ENCODE assay signal across 9 cellular contexts in genomic region chr3:71048948-71049347, GRCh38.
DNase-seq lines count a peak whose midpoint lies in the region; ATAC-seq and TF ChIP-seq lines count a peak whose summit lies in the region.
"Had no signal": no experiment of that assay in that cellular context is flagged by ENCODE, and none has a peak within 500 bp of the region (broad histone marks: within the 10 kb centered on the region; RNA-seq: fewer than 3 reads in every experiment).

No MANE protein-coding gene starts in this region.

- no peak for TF ChIP-seq RAD21 in liver (IDR thresholded peaks at IDR 0.05)

- H3K27ac ChIP-seq in brain microvascular endothelial cell = peak overlapping the region; percentile 93
- no peak overlapping the region for H3K27ac ChIP-seq in liver (ENCODE audit: low read depth in 1 of 2, low read length in 2 of 2)
- H3K27ac ChIP-seq in suprapubic skin = peak overlapping the region; percentile 59

- peak overlapping the region; percentile 43 for H3K27ac Mint-ChIP-seq in activated CD4-positive, alpha-beta T cell treated with anti-CD3 and anti-CD28 coated beads, Interleukin-2, amount 10 ng/mL, durations not matched to agents 24 days and 14 days

- H3K9me3 ChIP-seq in liver (ENCODE audit: control insufficient read depth in 4 of 4, low read length in 3 of 4) (no peaks in the 10 kb centered on the region), suprapubic skin (no peaks in the 10 kb centered on the region)

- no peak overlapping the region for H3K9ac ChIP-seq in liver (ENCODE audit: low read depth in 1 of 2, low read length in 2 of 2)

- TF ChIP-seq CTCF in brain microvascular endothelial cell (IDR thresholded peaks at IDR 0.05; ENCODE audit: low read depth, low read length, missing control alignments) (no peak), liver (IDR thresholded peaks at IDR 0.05; ENCODE audit: low read depth, low read length, missing input control) (no peak), suprapubic skin (IDR thresholded peaks at IDR 0.05) (no peak)

- intact Hi-C loops in activated CD4-positive, alpha-beta T cell treated with anti-CD3 and anti-CD28 coated beads, Interleukin-2, amount 10 ng/mL, durations not matched to agents 24 days and 14 days (cut with micrococcal nuclease) = no loop called here

- H3K27me3 ChIP-seq in brain microvascular endothelial cell (replicated peaks) = no peaks in the 10 kb centered on the region
- no peaks in the 10 kb centered on the region for H3K27me3 ChIP-seq in liver (ENCODE audit: control insufficient read depth in 4 of 4, insufficient read depth in 4 of 4, low read length in 3 of 4)
- no peaks in the 10 kb centered on the region for H3K27me3 ChIP-seq in suprapubic skin

- WGBS in liver = 47% methylated on average over 12 of the region's 12 CpGs
- WGBS in suprapubic skin = 81% methylated on average over 12 of the region's 12 CpGs

- TF ChIP-seq EP300 in suprapubic skin (IDR thresholded peaks at IDR 0.05) = no peak

- peaks cover 90% of the 10 kb centered on the region for H3K36me3 Mint-ChIP-seq in activated CD4-positive, alpha-beta T cell treated with anti-CD3 and anti-CD28 coated beads, Interleukin-2, amount 10 ng/mL, durations not matched to agents 24 days and 14 days (ENCODE audit: low read depth)

- in situ Hi-C loops in brain microvascular endothelial cell (cut with HindIII; ENCODE audit: low pct_ligation_motif_present, low sequenced_read_pairs) = no loop called here

- DNase-seq in activated CD4-positive, alpha-beta T cell treated with anti-CD3 and anti-CD28 coated beads, Interleukin-2, amount 10 ng/mL, durations not matched to agents 24 days and 14 days = no peak
- DNase-seq in activated CD4-positive, alpha-beta T cell treated with anti-CD3 and anti-CD28 coated beads, Interleukin-2, amount 50 U/mL, for 4 hours = no peak
- DNase-seq in brain microvascular endothelial cell (no peak), suprapubic skin (ENCODE audit: low spot score in 2 of 2) (no peak), NCI-H2107 treated with DMSO at 0.1 percent for 48 hours (lab: John Stamatoyannopoulos, UW; ENCODE audit: unreplicated experiment) (no peak)
- DNase-seq: stimulated activated naive CD8-positive, alpha-beta T cell treated with anti-CD3 and anti-CD28 coated beads, Interleukin-15, amount 100 ng/mL, for 72 hours had no signal

- ATAC-seq in GM19023 (IDR thresholded peaks at IDR 0.05; ENCODE audit: unreplicated experiment) = no peak
- ATAC-seq in HG03045 (IDR thresholded peaks at IDR 0.05; ENCODE audit: unreplicated experiment) = no peak

- H3K36me3 ChIP-seq in brain microvascular endothelial cell (replicated peaks) = peaks cover 42% of the 10 kb centered on the region
- H3K36me3 ChIP-seq in liver (ENCODE audit: control insufficient read depth in 4 of 4, insufficient read depth in 3 of 4, low read depth in 1 of 4, low read length in 3 of 4) = peaks cover 1 to 47% (median 24%) of the 10 kb centered on the region in 4 donors
- H3K36me3 ChIP-seq in suprapubic skin = peaks cover 24% of the 10 kb centered on the region

- peaks cover 0 to 3% (median 0%) of the 10 kb centered on the region in 4 donors for H3K4me1 ChIP-seq in liver (ENCODE audit: control insufficient read depth in 4 of 4, insufficient read depth in 4 of 4, low read length in 3 of 4)
- peaks cover 44% of the 10 kb centered on the region for H3K4me1 ChIP-seq in suprapubic skin

- no peak for TF ChIP-seq POLR2A in suprapubic skin (IDR thresholded peaks at IDR 0.05)

- no peak overlapping the region for H3K4me3 ChIP-seq in brain microvascular endothelial cell (ENCODE audit: low read depth, low read length)
- no peak overlapping the region for H3K4me3 ChIP-seq in liver (ENCODE audit: low read depth in 1 of 3, low read length in 3 of 3)
- no peak overlapping the region for H3K4me3 ChIP-seq in suprapubic skin

- no peaks in the 10 kb centered on the region for H3K27me3 Mint-ChIP-seq in activated CD4-positive, alpha-beta T cell treated with anti-CD3 and anti-CD28 coated beads, Interleukin-2, amount 10 ng/mL, durations not matched to agents 24 days and 14 days
- H3K27me3 Mint-ChIP-seq: stimulated activated naive CD8-positive, alpha-beta T cell treated with anti-CD3 and anti-CD28 coated beads, Interleukin-15, amount 100 ng/mL, for 72 hours had no signal

- no peak overlapping the region for H3K4me3 Mint-ChIP-seq in activated CD4-positive, alpha-beta T cell treated with anti-CD3 and anti-CD28 coated beads, Interleukin-2, amount 10 ng/mL, durations not matched to agents 24 days and 14 days

- H3K9me3 Mint-ChIP-seq in activated CD4-positive, alpha-beta T cell treated with anti-CD3 and anti-CD28 coated beads, Interleukin-2, amount 10 ng/mL, durations not matched to agents 24 days and 14 days = peaks cover 5% of the 10 kb centered on the region
- H3K9me3 Mint-ChIP-seq: stimulated activated naive CD8-positive, alpha-beta T cell treated with anti-CD3 and anti-CD28 coated beads, Interleukin-15, amount 100 ng/mL, for 72 hours had no signal

- H3K4me1 Mint-ChIP-seq in activated CD4-positive, alpha-beta T cell treated with anti-CD3 and anti-CD28 coated beads, Interleukin-2, amount 10 ng/mL, durations not matched to agents 24 days and 14 days = peaks cover 67% of the 10 kb centered on the region

TF ChIP-seq in liver, 16 proteins besides CTCF, POLR2A, EP300 and RAD21:
- TF ChIP-seq FOXA2 (IDR thresholded peaks at IDR 0.05) (no peak), HNF4A (conservative IDR thresholded peaks at IDR 0.05) (no peak), JUND (IDR thresholded peaks at IDR 0.05) (no peak), NR2F2 (IDR thresholded peaks at IDR 0.05) (peak; percentile 58), SP1 (IDR thresholded peaks at IDR 0.05) (no peak)
- TF ChIP-seq, protein P1, sequence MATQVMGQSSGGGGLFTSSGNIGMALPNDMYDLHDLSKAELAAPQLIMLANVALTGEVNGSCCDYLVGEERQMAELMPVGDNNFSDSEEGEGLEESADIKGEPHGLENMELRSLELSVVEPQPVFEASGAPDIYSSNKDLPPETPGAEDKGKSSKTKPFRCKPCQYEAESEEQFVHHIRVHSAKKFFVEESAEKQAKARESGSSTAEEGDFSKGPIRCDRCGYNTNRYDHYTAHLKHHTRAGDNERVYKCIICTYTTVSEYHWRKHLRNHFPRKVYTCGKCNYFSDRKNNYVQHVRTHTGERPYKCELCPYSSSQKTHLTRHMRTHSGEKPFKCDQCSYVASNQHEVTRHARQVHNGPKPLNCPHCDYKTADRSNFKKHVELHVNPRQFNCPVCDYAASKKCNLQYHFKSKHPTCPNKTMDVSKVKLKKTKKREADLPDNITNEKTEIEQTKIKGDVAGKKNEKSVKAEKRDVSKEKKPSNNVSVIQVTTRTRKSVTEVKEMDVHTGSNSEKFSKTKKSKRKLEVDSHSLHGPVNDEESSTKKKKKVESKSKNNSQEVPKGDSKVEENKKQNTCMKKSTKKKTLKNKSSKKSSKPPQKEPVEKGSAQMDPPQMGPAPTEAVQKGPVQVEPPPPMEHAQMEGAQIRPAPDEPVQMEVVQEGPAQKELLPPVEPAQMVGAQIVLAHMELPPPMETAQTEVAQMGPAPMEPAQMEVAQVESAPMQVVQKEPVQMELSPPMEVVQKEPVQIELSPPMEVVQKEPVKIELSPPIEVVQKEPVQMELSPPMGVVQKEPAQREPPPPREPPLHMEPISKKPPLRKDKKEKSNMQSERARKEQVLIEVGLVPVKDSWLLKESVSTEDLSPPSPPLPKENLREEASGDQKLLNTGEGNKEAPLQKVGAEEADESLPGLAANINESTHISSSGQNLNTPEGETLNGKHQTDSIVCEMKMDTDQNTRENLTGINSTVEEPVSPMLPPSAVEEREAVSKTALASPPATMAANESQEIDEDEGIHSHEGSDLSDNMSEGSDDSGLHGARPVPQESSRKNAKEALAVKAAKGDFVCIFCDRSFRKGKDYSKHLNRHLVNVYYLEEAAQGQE (IDR thresholded peaks at IDR 0.05) = no peak

Comparison
In these comparisons a context has a peak if more than half of its experiments do, and no peak if none do; other contexts are left out.
1. H3K27ac ChIP-seq: peak in brain microvascular endothelial cell (single experiment) and suprapubic skin (single experiment); none in liver (0 of 2).